Comparison of ENCODE assay signal across 22 cellular contexts in genomic region chr22:48242461-48242864, GRCh38.
DNase-seq lines count a peak whose midpoint lies in the region; ATAC-seq and TF ChIP-seq lines count a peak whose summit lies in the region.
"Had no signal": no experiment of that assay in that cellular context is flagged by ENCODE, and none has a peak within 500 bp of the region (broad histone marks: within the 10 kb centered on the region; RNA-seq: fewer than 3 reads in every experiment).

No MANE protein-coding gene starts in this region.

- no peak for TF ChIP-seq CTCF in stomach (IDR thresholded peaks at IDR 0.05)

- H3K4me2 ChIP-seq in BLaER1, result peak overlapping the region; percentile 88

- peaks cover 4% of the 10 kb centered on the region; the same call in 1 of the 2 replicates for H3K9me3 ChIP-seq in BLaER1
- peaks cover 0 to 3% (median 0%) of the 10 kb centered on the region in 4 donors for H3K9me3 ChIP-seq in stomach
- H3K9me3 ChIP-seq: BE2C, SJCRH30 had no signal

- no peak for ATAC-seq in left lobe of liver
- ATAC-seq: HepG2, K562, Panc1 had no signal

- no peak for TF ChIP-seq EP300 in stomach (IDR thresholded peaks at IDR 0.05)

- H3K27me3 ChIP-seq in BLaER1 (peaks cover 12% of the 10 kb centered on the region; the same call in 1 of the 2 replicates), stomach (peaks cover 0 to 60% (median 0%) of the 10 kb centered on the region in 3 donors)
- H3K27me3 ChIP-seq: BE2C had no signal

- no peak overlapping the region for H3K9ac ChIP-seq in BLaER1

- no peak for TF ChIP-seq POLR2A in stomach (IDR thresholded peaks at IDR 0.05)

- H3K4me1 ChIP-seq in BLaER1, result peaks cover 74% of the 10 kb centered on the region
- H3K4me1 ChIP-seq in stomach, result no peaks in the 10 kb centered on the region
- H3K4me1 ChIP-seq: BE2C, SJCRH30 had no signal

- H4K20me1 ChIP-seq in BLaER1, result no peaks in the 10 kb centered on the region

- DNase-seq in SW480 (ENCODE audit: low spot score) (peak; percentile 36), left lobe of liver (ENCODE audit: low spot score) (peak; percentile 14), stomach (peak; percentile 2), SIG-M5 treated with dmso at 0.1 percent for 504 hours (lab: John Stamatoyannopoulos, UW; ENCODE audit: unreplicated experiment) (no peak), NCI-H226 (no peak)
- DNase-seq in stimulated activated CD4-positive, alpha-beta T cell treated with anti-CD3 and anti-CD28 coated beads, Interleukin-4, amount 100 ng/mL, for 24 hours, result no peak
- DNase-seq: BE2C; CD4-positive, alpha-beta T cell; COR-L47; DMS79; MM.1S; NCI-H1048; NCI-H1417 treated with DMSO at 0.1 percent for 48 hours; NCI-H187 treated with DMSO at 0.1 percent for 48 hours; NCI-H345; NCI-H524; NCI-H774; SJCRH30 had no signal

- H3K27ac ChIP-seq in BLaER1 (no peak overlapping the region), stomach (no peak overlapping the region)
- H3K27ac ChIP-seq: SJCRH30 had no signal

- no peaks in the 10 kb centered on the region for H3K36me3 ChIP-seq in BLaER1
- H3K36me3 ChIP-seq in stomach, result no peaks in the 10 kb centered on the region
- H3K36me3 ChIP-seq: BE2C, SJCRH30 had no signal

- intact Hi-C loops in stomach (cut with DNase I; ENCODE audit: low total_unique reads), result no loop called here

- H3K4me3 ChIP-seq in BLaER1 (no peak overlapping the region), stomach (no peak overlapping the region)
- H3K4me3 ChIP-seq: K562, SJCRH30 had no signal

- WGBS in stomach, 5 donors, result 83 to 92% (median 92%) methylated on average over 6 to 7 of the region's 7 CpGs

Comparison
In these comparisons a context has a peak if more than half of its experiments do, and no peak if none do; other contexts are left out.
1. DNase-seq: peak in SW480 (single experiment), left lobe of liver (single experiment) and stomach (single experiment); none in stimulated activated CD4-positive, alpha-beta T cell treated with anti-CD3 and anti-CD28 coated beads, Interleukin-4, amount 100 ng/mL, for 24 hours (single experiment), SIG-M5 treated with dmso at 0.1 percent for 504 hours (single experiment) and NCI-H226 (single experiment).